ENCODE assay signal across 12 cellular contexts in the genomic region with DNA sequence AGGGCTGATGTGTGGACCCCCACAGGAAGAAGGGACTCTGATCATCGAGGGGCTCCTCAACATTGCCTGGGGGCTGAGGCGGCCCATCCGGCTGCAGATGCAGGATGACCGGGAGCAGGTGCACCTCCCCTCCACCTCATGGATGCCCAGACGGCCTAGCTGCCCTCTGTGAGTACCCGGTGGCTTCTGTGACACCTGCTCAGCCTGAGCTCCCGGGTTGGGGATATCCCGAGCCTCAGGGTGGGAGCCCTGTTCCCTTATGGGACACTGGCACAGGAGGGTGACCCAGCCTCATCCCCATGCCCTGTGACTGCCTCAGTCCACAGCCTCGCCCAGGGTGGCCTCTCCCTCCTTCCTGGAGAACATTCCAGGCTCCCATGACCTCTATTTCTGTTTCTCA. TPM values are rescaled to one million over a fixed set of nuclear protein-coding genes. Genes with fewer than 3 reads are reported as not detected.
DNase-seq lines count a peak whose midpoint lies in the region; ATAC-seq, FAIRE-seq and TF ChIP-seq lines count a peak whose summit lies in the region.
"Had no signal": no experiment of that assay in that cellular context is flagged by ENCODE, and none has a peak within 500 bp of the region (broad histone marks: within the 10 kb centered on the region; RNA-seq: fewer than 3 reads in every experiment).

No MANE protein-coding gene starts in this region.

- no peak overlapping the region for H2AFZ ChIP-seq in endothelial cell of umbilical vein (ENCODE audit: low read depth, low read length)

- peak overlapping the region; percentile 91 for H3K27ac ChIP-seq in RWPE2 (ENCODE audit: poor library complexity, severe bottlenecking)
- H3K27ac ChIP-seq in endothelial cell of umbilical vein (ENCODE audit: insufficient read depth, low read depth, low read length) = peak overlapping the region; percentile 94
- peak overlapping the region; percentile 0 for H3K27ac ChIP-seq in muscle layer of duodenum (ENCODE audit: low read length)
- peak overlapping the region; percentile 90 to 96 for H3K27ac ChIP-seq in tibial artery

- no peaks in the 10 kb centered on the region for H4K20me1 ChIP-seq in endothelial cell of umbilical vein (replicated peaks; ENCODE audit: control insufficient read depth, extremely low read depth, insufficient read depth, low read length)

- FAIRE-seq in endothelial cell of umbilical vein (lab: Jason Lieb, UNC) = no peak
- FAIRE-seq: GM12878, pancreas had no signal

- no peaks in the 10 kb centered on the region for H3K79me2 ChIP-seq in endothelial cell of umbilical vein (ENCODE audit: control insufficient read depth, insufficient read depth, low read length)

- BruUV-seq in endothelial cell of umbilical vein (replicated peaks; lab: Mats Ljungman, UMichigan) = TSS peak; percentile 14

- CTCF ChIA-PET in endothelial cell of umbilical vein (lab: Charles Lee) = interaction anchor here (0.8 to 2.5 kb wide), 4 partner anchors 10 to 50 kb away, joined by 4 to 17 read pairs (median 5); no protein-coding TSS in a partner anchor

- dilution Hi-C loops in endothelial cell of umbilical vein (cut with MboI; ENCODE audit: extremely low pct_ligation_motif_present, low sequenced_read_pairs) = no loop called here

- DNase-seq in RWPE2 (ENCODE audit: low spot score) = no peak
- DNase-seq in endothelial cell of umbilical vein (ENCODE audit: low read depth, low spot score) = no peak
- no peak for DNase-seq in tibial artery
- no peak for DNase-seq in activated CD4-positive, alpha-beta T cell treated with anti-CD3 and anti-CD28 coated beads for 4 hours
- DNase-seq in NCI-H1436 treated with DMSO at 0.1 percent for 48 hours (lab: John Stamatoyannopoulos, UW) = no peak
- no peak for DNase-seq in G401 (ENCODE audit: low spot score)
- DNase-seq: CD4-positive, CD25-positive, alpha-beta regulatory T cell; T-helper 1 cell had no signal

- no peak overlapping the region for H3K4me2 ChIP-seq in endothelial cell of umbilical vein (ENCODE audit: insufficient read depth, low read length)

- intact Hi-C loops in endothelial cell of umbilical vein (cut with micrococcal nuclease) (no loop called here), tibial artery (cut with DNase I; ENCODE audit: low total_unique reads) (loop anchor here (2.0 to 5.0 kb wide), 2 partner anchors 14 to 1010 kb away; no protein-coding TSS in a partner anchor)

- H3K4me1 ChIP-seq in RWPE2 (ENCODE audit: insufficient read depth, poor library complexity, severe bottlenecking) (peaks cover 43% of the 10 kb centered on the region), endothelial cell of umbilical vein (ENCODE audit: control insufficient read depth, extremely low read depth, insufficient read depth, low read length) (peaks cover 53% of the 10 kb centered on the region), muscle layer of duodenum (ENCODE audit: control insufficient read depth in 1 of 2, insufficient read depth in 2 of 2, low read length in 2 of 2) (peaks cover 22 to 52% of the 10 kb centered on the region in 2 donors), tibial artery (peaks cover 11 to 88% (median 82%) of the 10 kb centered on the region in 4 donors)

- H3K9me3 ChIP-seq in RWPE2 (ENCODE audit: severe bottlenecking) (no peaks in the 10 kb centered on the region), endothelial cell of umbilical vein (replicated peaks; ENCODE audit: control insufficient read depth, insufficient read depth, low read length) (no peaks in the 10 kb centered on the region), muscle layer of duodenum (ENCODE audit: control insufficient read depth in 1 of 2, low read length in 2 of 2) (no peaks in the 10 kb centered on the region), tibial artery (no peaks in the 10 kb centered on the region)
- H3K9me3 ChIP-seq: pancreas had no signal

- no peaks in the 10 kb centered on the region for H3K27me3 ChIP-seq in RWPE2 (ENCODE audit: insufficient read depth, poor library complexity, severe bottlenecking)
- H3K27me3 ChIP-seq in endothelial cell of umbilical vein (ENCODE audit: control insufficient read depth in 2 of 2, insufficient read depth in 2 of 2, low read length in 2 of 2) = no peaks in the 10 kb centered on the region
- H3K27me3 ChIP-seq in muscle layer of duodenum (ENCODE audit: low read depth, low read length) = no peaks in the 10 kb centered on the region
- no peaks in the 10 kb centered on the region for H3K27me3 ChIP-seq in tibial artery
- H3K27me3 ChIP-seq: pancreas had no signal

- no peaks in the 10 kb centered on the region for H3K9me1 ChIP-seq in endothelial cell of umbilical vein (replicated peaks; ENCODE audit: control insufficient read depth, extremely low read depth, insufficient read depth, low read length)

- H3K9ac ChIP-seq in endothelial cell of umbilical vein (replicated peaks; ENCODE audit: extremely low read depth, insufficient read depth, low read length) = no peak overlapping the region

- ATAC-seq in RWPE2 (ENCODE audit: low read depth) = no peak
- ATAC-seq: GM12878, pancreas, WTC11 had no signal

- TF ChIP-seq POLR2A in endothelial cell of umbilical vein (IDR thresholded peaks at IDR 0.05; ENCODE audit: low read depth, low read length) = no peak

- POLR2A ChIA-PET in endothelial cell of umbilical vein (lab: Charles Lee) = interaction anchor here (2.5 kb wide), 1 partner anchor 13 kb away, joined by 18 read pairs; no protein-coding TSS in a partner anchor

- H3K4me3 ChIP-seq in RWPE2 (ENCODE audit: severe bottlenecking) (no peak overlapping the region), endothelial cell of umbilical vein (replicated peaks in 1 of 3; ENCODE audit: insufficient read depth in 1 of 3, low read depth in 1 of 3, low read length in 3 of 3) (no peak overlapping the region), muscle layer of duodenum (ENCODE audit: low read depth in 1 of 2, low read length in 2 of 2) (no peak overlapping the region), tibial artery (no peak overlapping the region)
- H3K4me3 ChIP-seq: GM12878, pancreas had no signal

- TF ChIP-seq CTCF in RWPE2 (IDR thresholded peaks at IDR 0.05; ENCODE audit: poor library complexity, severe bottlenecking) = no peak
- TF ChIP-seq CTCF in endothelial cell of umbilical vein (IDR thresholded peaks at IDR 0.05; ENCODE audit: extremely low read depth in 1 of 2, insufficient read depth in 1 of 2, low read depth in 1 of 2, low read length in 2 of 2) = no peak
- no peak for TF ChIP-seq CTCF in tibial artery (IDR thresholded peaks at IDR 0.05)

- no peaks in the 10 kb centered on the region for H3K36me3 ChIP-seq in RWPE2 (ENCODE audit: low read depth)
- H3K36me3 ChIP-seq in endothelial cell of umbilical vein (ENCODE audit: control insufficient read depth in 2 of 2, extremely low read depth in 1 of 2, insufficient read depth in 2 of 2, low read length in 2 of 2) = peaks cover 0 to 3% of the 10 kb centered on the region in 2 experiments
- peaks cover 17 to 20% of the 10 kb centered on the region in 2 donors for H3K36me3 ChIP-seq in muscle layer of duodenum (ENCODE audit: control insufficient read depth in 1 of 2, insufficient read depth in 2 of 2, low read length in 2 of 2)
- H3K36me3 ChIP-seq in tibial artery = peaks cover 3 to 22% (median 15%) of the 10 kb centered on the region in 3 donors

- in situ Hi-C loops in G401 (cut with HindIII; ENCODE audit: low sequenced_read_pairs) = no loop called here

TF ChIP-seq in endothelial cell of umbilical vein, 7 proteins besides CTCF, POLR2A, EP300 and RAD21 (continues in another document):
- TF ChIP-seq EZH2 (IDR thresholded peaks at IDR 0.05; ENCODE audit: borderline replicate concordance, low read depth, low read length, severe bottlenecking) (no peak), JUN (IDR thresholded peaks at IDR 0.05; ENCODE audit: borderline replicate concordance, insufficient read depth, insufficient read length, low read depth) (no peak), POLR2AphosphoS5 (IDR thresholded peaks at IDR 0.05; ENCODE audit: insufficient read depth, low read depth, low read length) (no peak), MYC (IDR thresholded peaks at IDR 0.05; ENCODE audit: low read depth, low read length) (no peak)
- TF ChIP-seq, protein P1, sequence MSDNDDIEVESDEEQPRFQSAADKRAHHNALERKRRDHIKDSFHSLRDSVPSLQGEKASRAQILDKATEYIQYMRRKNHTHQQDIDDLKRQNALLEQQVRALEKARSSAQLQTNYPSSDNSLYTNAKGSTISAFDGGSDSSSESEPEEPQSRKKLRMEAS (IDR thresholded peaks at IDR 0.05; ENCODE audit: insufficient read depth, insufficient read length) = no peak

RNA-seq across cellular contexts. Expression of a gene that starts 3.9 kb away (rescaled TPM):
- 318 and 364 TPM in 2 replicates for total RNA-seq in endothelial cell of umbilical vein
- 849 and 951 TPM in 2 replicates for polyA plus RNA-seq in endothelial cell of umbilical vein
- 584 and 653 TPM in 2 replicates for polyA plus RNA-seq in endothelial cell of umbilical vein (2011; cell fraction: cytosol; rRNA removed)
- polyA plus RNA-seq in endothelial cell of umbilical vein (2011; cell fraction: nucleus; rRNA removed) = 548 and 602 TPM in 2 replicates
- polyA plus RNA-seq in endothelial cell of umbilical vein (2012) = 130 and 295 TPM in 2 replicates
- 607 and 685 TPM in 2 replicates for polyA minus RNA-seq in endothelial cell of umbilical vein
- polyA minus RNA-seq in endothelial cell of umbilical vein (2011; cell fraction: cytosol; rRNA and poly(A)+ RNA removed) = 0.72 TPM
- 400 and 512 TPM in 2 replicates for polyA minus RNA-seq in endothelial cell of umbilical vein (2011; cell fraction: nucleus; rRNA and poly(A)+ RNA removed)
- total RNA-seq in G401 (2014; rRNA removed; shearing (Covaris generic)) = 0.14 and 2.7 TPM in 2 replicates
- polyA plus RNA-seq: CD4-positive, CD25-positive, alpha-beta regulatory T cell had no signal

RNA-seq across cellular contexts. Expression of a gene that starts 18.2 kb away (rescaled TPM):
- total RNA-seq in endothelial cell of umbilical vein = 45.0 and 48.7 TPM in 2 replicates
- polyA plus RNA-seq in endothelial cell of umbilical vein = 15.3 and 21.0 TPM in 2 replicates
- polyA plus RNA-seq in endothelial cell of umbilical vein (2011; cell fraction: cytosol; rRNA removed) = 24.1 and 26.7 TPM in 2 replicates
- polyA plus RNA-seq in endothelial cell of umbilical vein (2011; cell fraction: nucleus; rRNA removed) = 15.9 and 19.0 TPM in 2 replicates
- polyA plus RNA-seq in endothelial cell of umbilical vein (2012) = 34.7 and 37.6 TPM in 2 replicates
- polyA minus RNA-seq in endothelial cell of umbilical vein = 7.6 and 9.0 TPM in 2 replicates
- not detected for polyA minus RNA-seq in endothelial cell of umbilical vein (2011; cell fraction: cytosol; rRNA and poly(A)+ RNA removed)
- 11.7 and 15.4 TPM in 2 replicates for polyA minus RNA-seq in endothelial cell of umbilical vein (2011; cell fraction: nucleus; rRNA and poly(A)+ RNA removed)
- 10.0 and 13.9 TPM in 2 replicates for total RNA-seq in G401 (2014; rRNA removed; shearing (Covaris generic))

RNA-seq across cellular contexts. Expression of a gene that starts 22.9 kb away (rescaled TPM):
- total RNA-seq in endothelial cell of umbilical vein = 4.6 and 7.6 TPM in 2 replicates
- polyA plus RNA-seq in endothelial cell of umbilical vein = 8.2 and 9.8 TPM in 2 replicates
- 3.9 and 4.8 TPM in 2 replicates for polyA plus RNA-seq in endothelial cell of umbilical vein (2011; cell fraction: cytosol; rRNA removed)
- polyA plus RNA-seq in endothelial cell of umbilical vein (2011; cell fraction: nucleus; rRNA removed) = 20.5 and 26.4 TPM in 2 replicates
- polyA plus RNA-seq in endothelial cell of umbilical vein (2012) = 1.8 and 3.8 TPM in 2 replicates
- polyA minus RNA-seq in endothelial cell of umbilical vein = 9.4 and 13.4 TPM in 2 replicates
- polyA minus RNA-seq in endothelial cell of umbilical vein (2011; cell fraction: cytosol; rRNA and poly(A)+ RNA removed) = not detected
- 17.1 and 20.6 TPM in 2 replicates for polyA minus RNA-seq in endothelial cell of umbilical vein (2011; cell fraction: nucleus; rRNA and poly(A)+ RNA removed)
- total RNA-seq in G401 (2014; rRNA removed; shearing (Covaris generic)) = 0.98 and 1.5 TPM in 2 replicates

Comparison
In these comparisons a context has a peak if more than half of its experiments do, and no peak if none do; other contexts are left out.
1. H3K27ac ChIP-seq: peak in every context shown above with its lines; median percentile 94 in endothelial cell of umbilical vein; 93 in tibial artery; 91 in RWPE2; 0 in muscle layer of duodenum.
2. RNA of a gene that starts 3.9 kb away (total RNA-seq): 318 to 364 TPM in endothelial cell of umbilical vein; 0.14 to 2.7 TPM in G401; every median in the first group is over 10 times any median in the second.